In the genomic region with DNA sequence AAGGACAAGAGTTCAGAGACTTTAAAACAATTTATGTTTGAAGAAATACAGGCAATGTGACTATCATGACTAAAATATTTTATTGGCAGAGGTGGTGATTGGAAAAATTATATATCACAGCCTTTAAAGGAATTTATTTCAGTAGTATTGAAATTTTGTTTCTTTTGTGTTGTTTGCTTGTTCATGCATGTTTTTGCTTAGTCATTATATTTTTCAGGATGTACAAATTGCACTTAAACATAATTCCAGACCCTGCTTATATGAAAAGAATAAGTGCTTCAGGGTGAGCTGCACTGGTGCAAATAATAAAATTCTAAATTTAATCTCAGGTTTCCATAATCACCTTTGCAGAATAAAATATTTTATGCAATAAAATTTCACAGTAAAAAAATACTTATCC, we compare ENCODE assay signal across 21 cellular contexts.
A peak's percentile ranks its signal among the peaks of the same experiment; 100 is the strongest.
DNase-seq lines count a peak whose midpoint lies in the region; ATAC-seq, FAIRE-seq and TF ChIP-seq lines count a peak whose summit lies in the region.
"Had no signal": no experiment of that assay in that cellular context is flagged by ENCODE, and none has a peak within 500 bp of the region (broad histone marks: within the 10 kb centered on the region; RNA-seq: fewer than 3 reads in every experiment).

No MANE protein-coding gene starts in this region.

- FAIRE-seq in HepG2 (lab: Jason Lieb, UNC) (no peak), bronchial epithelial cell (lab: Jason Lieb, UNC) (no peak), keratinocyte (lab: Jason Lieb, UNC) (no peak)
- FAIRE-seq: GM12891, GM18507 had no signal

- H3K27me3 ChIP-seq in HepG2 (ENCODE audit: control insufficient read depth in 1 of 2, insufficient read depth in 2 of 2, low read length in 2 of 2) (no peaks in the 10 kb centered on the region), right lobe of liver (no peaks in the 10 kb centered on the region), bronchial epithelial cell (ENCODE audit: control insufficient read depth, insufficient read depth, low read length) (no peaks in the 10 kb centered on the region), keratinocyte (ENCODE audit: control insufficient read depth, extremely low read depth, insufficient read depth, low read length) (no peaks in the 10 kb centered on the region)

- no peak for TF ChIP-seq EP300 in HepG2 (IDR thresholded peaks at IDR 0.05; ENCODE audit: low read depth in 2 of 2, low read length in 2 of 2)
- TF ChIP-seq EP300 in HepG2 (CRISPR knock-in tag; IDR thresholded peaks at IDR 0.05; ENCODE audit: borderline replicate concordance), result no peak

- CTCF ChIA-PET in HepG2 (lab: Yijun Ruan, JAX; ENCODE audit: low intra/inter-chr PET ratio, low total read pairs), result no interaction called here

- POLR2A ChIA-PET in HepG2 (lab: Yijun Ruan, JAX), result no interaction called here

- TF ChIP-seq CTCF in HepG2 (CRISPR knock-in tag; IDR thresholded peaks at IDR 0.05) (no peak), right lobe of liver (IDR thresholded peaks at IDR 0.05) (no peak), bronchial epithelial cell (IDR thresholded peaks at IDR 0.05; ENCODE audit: insufficient read depth, low read length, severe bottlenecking) (no peak), keratinocyte (optimal IDR thresholded peaks at IDR 0.05 in 1 of 3, IDR thresholded peaks at IDR 0.05 in 1 of 3, conservative IDR thresholded peaks at IDR 0.05 in 1 of 3; ENCODE audit: extremely low read depth in 1 of 3, insufficient read depth in 2 of 3, low read length in 3 of 3) (no peak)

- H3K36me3 ChIP-seq in HepG2 (replicated peaks in 1 of 2; ENCODE audit: control insufficient read depth in 1 of 2, insufficient read depth in 2 of 2, low read length in 2 of 2) (no peaks in the 10 kb centered on the region), right lobe of liver (no peaks in the 10 kb centered on the region), SK-N-MC (ENCODE audit: insufficient read depth, low read length) (no peaks in the 10 kb centered on the region), bronchial epithelial cell (ENCODE audit: control insufficient read depth, insufficient read depth, low read length) (no peaks in the 10 kb centered on the region), keratinocyte (ENCODE audit: control insufficient read depth in 2 of 2, extremely low read depth in 1 of 2, insufficient read depth in 2 of 2, low read length in 2 of 2) (no peaks in the 10 kb centered on the region)

- no TSS peak for BruUV-seq in HepG2 (replicated peaks; lab: Mats Ljungman, UMichigan)

- dilution Hi-C loops in keratinocyte (cut with MboI; ENCODE audit: extremely low pct_ligation_motif_present, low sequenced_read_pairs), result no loop called here

- H3K4me1 ChIP-seq in HepG2 (ENCODE audit: insufficient read depth, low read length) (no peaks in the 10 kb centered on the region), right lobe of liver (no peaks in the 10 kb centered on the region), keratinocyte (ENCODE audit: control insufficient read depth, extremely low read depth, insufficient read depth, low read length) (peaks cover 38% of the 10 kb centered on the region)

- H3K4me2 ChIP-seq in HepG2 (ENCODE audit: low read depth, low read length) (no peak overlapping the region), keratinocyte (ENCODE audit: control insufficient read depth, extremely low read depth, insufficient read depth, low read depth, low read length) (peak overlapping the region; percentile 57)
- H3K4me2 ChIP-seq: GM23338 had no signal

- H3K4me3 ChIP-seq in HepG2 (replicated peaks in 1 of 3; ENCODE audit: insufficient read depth in 1 of 3, low read depth in 2 of 3, low read length in 3 of 3) (no peak overlapping the region), right lobe of liver (no peak overlapping the region), SK-N-MC (no peak overlapping the region), bronchial epithelial cell (ENCODE audit: low read depth, low read length) (no peak overlapping the region), keratinocyte (ENCODE audit: control insufficient read depth in 2 of 3, extremely low read depth in 1 of 3, insufficient read depth in 2 of 3, low read depth in 1 of 3, low read length in 3 of 3) (no peak overlapping the region)
- H3K4me3 ChIP-seq: GM23338 had no signal

- in situ Hi-C loops in HepG2 (cut with HindIII; ENCODE audit: extremely low pct_ligation_motif_present, low pct_unique_long_range_greater_than_20kb), result no loop called here

- no peak for TF ChIP-seq POLR2A in HepG2 (IDR thresholded peaks at IDR 0.05; ENCODE audit: insufficient read depth in 1 of 2, low read depth in 2 of 2, low read length in 2 of 2)
- TF ChIP-seq POLR2A in right lobe of liver (IDR thresholded peaks at IDR 0.05), result no peak

- ATAC-seq in HepG2 (no peak), right lobe of liver (no peak), Right ventricle myocardium superior (ENCODE audit: poor library complexity) (no peak), HG03439 (IDR thresholded peaks at IDR 0.05; ENCODE audit: unreplicated experiment) (no peak)
- ATAC-seq: GM23338, HCT116 had no signal

- H3K9me3 ChIP-seq in HepG2 (ENCODE audit: low read length) (no peaks in the 10 kb centered on the region), right lobe of liver (no peaks in the 10 kb centered on the region), SK-N-MC (ENCODE audit: low read depth, low read length) (no peaks in the 10 kb centered on the region), keratinocyte (ENCODE audit: control insufficient read depth, low read depth, low read length) (peaks cover 2% of the 10 kb centered on the region)

- H3K9ac ChIP-seq in HepG2 (ENCODE audit: insufficient read depth, low read depth, low read length), result no peak overlapping the region
- H3K9ac ChIP-seq in SK-N-MC (ENCODE audit: insufficient read length), result no peak overlapping the region
- no peak overlapping the region for H3K9ac ChIP-seq in keratinocyte (ENCODE audit: control insufficient read depth, extremely low read depth, insufficient read depth, low read length)

- DNase-seq in HepG2 (ENCODE audit: low spot score) (no peak), right lobe of liver (no peak), SK-N-MC (ENCODE audit: low read depth, low spot score) (no peak), bronchial epithelial cell (ENCODE audit: low read depth) (peak; percentile 57), keratinocyte (ENCODE audit: low read depth, low spot score) (no peak), Right ventricle myocardium superior (no peak)
- no peak for DNase-seq in activated CD4-positive, CD25-positive, alpha-beta regulatory T cell treated with anti-CD3 and anti-CD28 coated beads, Interleukin-2, amount 50 U/mL, for 72 hours
- DNase-seq: 8988T; C1 segment of cervical spinal cord; Calu3; CD4-positive, alpha-beta memory T cell; COR-L47; DMS53; DMS79 treated with DMSO at 0.1 percent for 48 hours; GF-D8; H9 had no signal

- intact Hi-C loops in HepG2 (cut with micrococcal nuclease; ENCODE audit: unreplicated experiment) (no loop called here), right lobe of liver (cut with DNase I) (no loop called here), Right ventricle myocardium superior (cut with DNase I) (no loop called here)

- H2AFZ ChIP-seq in HepG2 (ENCODE audit: low read length) (no peak overlapping the region), keratinocyte (ENCODE audit: control insufficient read depth, low read length) (no peak overlapping the region)
- H2AFZ ChIP-seq: GM23338 had no signal

- no peaks in the 10 kb centered on the region for H3K79me2 ChIP-seq in HepG2 (ENCODE audit: insufficient read depth, low read length)
- H3K79me2 ChIP-seq in keratinocyte (ENCODE audit: control insufficient read depth, insufficient read depth, low read length), result no peaks in the 10 kb centered on the region

- H3K27ac ChIP-seq in HepG2 (ENCODE audit: extremely low read length, insufficient read depth, low read length) (no peak overlapping the region), right lobe of liver (no peak overlapping the region), SK-N-MC (0 out of 2 replicates have a peak overlapping the region, but pooled peaks have one; percentile 5), keratinocyte (ENCODE audit: control insufficient read depth, insufficient read depth, low read length) (peak overlapping the region; percentile 76)

- TF ChIP-seq RAD21 in HepG2 (CRISPR knock-in tag; IDR thresholded peaks at IDR 0.05), result no peak

- no peaks in the 10 kb centered on the region for H3K9me1 ChIP-seq in keratinocyte (ENCODE audit: control insufficient read depth, extremely low read depth, insufficient read depth, low read length)

- H4K20me1 ChIP-seq in HepG2 (ENCODE audit: insufficient read depth, low read length) (no peaks in the 10 kb centered on the region), keratinocyte (ENCODE audit: control insufficient read depth, extremely low read depth, insufficient read depth, low read length) (no peaks in the 10 kb centered on the region)

TF ChIP-seq in HepG2, 621 proteins besides CTCF, POLR2A, EP300 and RAD21 (continues in another document):
- TF ChIP-seq NFE2L2 (IDR thresholded peaks at IDR 0.05; ENCODE audit: low read length) (peak; percentile 54; the same call in 1 of the 2 replicates), SATB2 (CRISPR knock-in tag; IDR thresholded peaks at IDR 0.05) (no peak), NR2F2 (IDR thresholded peaks at IDR 0.05; ENCODE audit: borderline replicate concordance, low read depth) (no peak), ZBTB3 (CRISPR knock-in tag; IDR thresholded peaks at IDR 0.05; ENCODE audit: borderline replicate concordance, low read depth) (no peak), KMT2B (CRISPR knock-in tag; IDR thresholded peaks at IDR 0.05) (no peak)
- TF ChIP-seq, protein P1, sequence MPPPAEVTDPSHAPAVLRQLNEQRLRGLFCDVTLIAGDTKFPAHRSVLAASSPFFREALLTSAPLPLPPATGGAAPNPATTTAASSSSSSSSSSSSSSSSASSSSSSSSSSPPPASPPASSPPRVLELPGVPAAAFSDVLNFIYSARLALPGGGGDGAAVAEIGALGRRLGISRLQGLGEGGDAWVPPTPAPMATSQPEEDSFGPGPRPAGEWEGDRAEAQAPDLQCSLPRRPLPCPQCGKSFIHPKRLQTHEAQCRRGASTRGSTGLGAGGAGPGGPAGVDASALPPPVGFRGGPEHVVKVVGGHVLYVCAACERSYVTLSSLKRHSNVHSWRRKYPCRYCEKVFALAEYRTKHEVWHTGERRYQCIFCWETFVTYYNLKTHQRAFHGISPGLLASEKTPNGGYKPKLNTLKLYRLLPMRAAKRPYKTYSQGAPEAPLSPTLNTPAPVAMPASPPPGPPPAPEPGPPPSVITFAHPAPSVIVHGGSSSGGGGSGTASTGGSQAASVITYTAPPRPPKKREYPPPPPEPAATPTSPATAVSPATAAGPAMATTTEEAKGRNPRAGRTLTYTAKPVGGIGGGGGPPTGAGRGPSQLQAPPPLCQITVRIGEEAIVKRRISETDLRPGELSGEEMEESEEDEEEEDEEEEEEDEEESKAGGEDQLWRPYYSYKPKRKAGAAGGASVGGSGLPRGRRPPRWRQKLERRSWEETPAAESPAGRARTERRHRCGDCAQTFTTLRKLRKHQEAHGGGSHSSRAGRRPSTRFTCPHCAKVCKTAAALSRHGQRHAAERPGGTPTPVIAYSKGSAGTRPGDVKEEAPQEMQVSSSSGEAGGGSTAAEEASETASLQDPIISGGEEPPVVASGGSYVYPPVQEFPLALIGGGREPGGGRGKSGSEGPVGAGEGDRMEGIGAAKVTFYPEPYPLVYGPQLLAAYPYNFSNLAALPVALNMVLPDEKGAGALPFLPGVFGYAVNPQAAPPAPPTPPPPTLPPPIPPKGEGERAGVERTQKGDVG (CRISPR knock-in tag; IDR thresholded peaks at IDR 0.05; ENCODE audit: borderline replicate concordance), result no peak

Comparison
In these comparisons a context has a peak if more than half of its experiments do, and no peak if none do; other contexts are left out.
1. H3K27ac ChIP-seq: peak in SK-N-MC (single experiment) and keratinocyte (single experiment); none in HepG2 (single experiment) and right lobe of liver (0 of 3).